ENCODE assay signal across 1 cellular context in the genomic region with DNA sequence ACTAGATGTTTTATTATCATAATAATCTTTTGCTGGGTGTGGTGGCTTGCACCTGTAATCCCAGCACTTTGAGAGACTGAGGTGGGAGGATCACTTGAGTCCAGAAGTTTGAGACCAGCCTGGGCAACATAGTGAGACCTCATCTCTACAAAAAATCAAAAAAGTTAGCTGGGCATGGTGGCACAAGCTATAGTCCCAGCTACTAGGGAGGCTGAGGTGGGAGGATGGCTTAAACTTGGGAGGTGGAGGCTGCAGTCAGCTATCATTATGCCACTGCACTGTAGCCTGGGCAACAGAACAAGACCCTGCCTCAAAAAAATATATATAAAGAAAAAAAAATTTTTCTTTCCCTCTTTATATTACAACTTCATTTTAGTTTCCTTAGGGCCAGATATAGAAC.
TF ChIP-seq lines count a peak whose summit lies in the region.

No MANE protein-coding gene starts in this region.

TF ChIP-seq in HepG2, 621 proteins besides CTCF, POLR2A, EP300 and RAD21:
- peak; percentile 39; the same call in 1 of the 2 replicates for TF ChIP-seq ZNF543 (CRISPR knock-in tag; IDR thresholded peaks at IDR 0.05)
- TF ChIP-seq, protein P1, sequence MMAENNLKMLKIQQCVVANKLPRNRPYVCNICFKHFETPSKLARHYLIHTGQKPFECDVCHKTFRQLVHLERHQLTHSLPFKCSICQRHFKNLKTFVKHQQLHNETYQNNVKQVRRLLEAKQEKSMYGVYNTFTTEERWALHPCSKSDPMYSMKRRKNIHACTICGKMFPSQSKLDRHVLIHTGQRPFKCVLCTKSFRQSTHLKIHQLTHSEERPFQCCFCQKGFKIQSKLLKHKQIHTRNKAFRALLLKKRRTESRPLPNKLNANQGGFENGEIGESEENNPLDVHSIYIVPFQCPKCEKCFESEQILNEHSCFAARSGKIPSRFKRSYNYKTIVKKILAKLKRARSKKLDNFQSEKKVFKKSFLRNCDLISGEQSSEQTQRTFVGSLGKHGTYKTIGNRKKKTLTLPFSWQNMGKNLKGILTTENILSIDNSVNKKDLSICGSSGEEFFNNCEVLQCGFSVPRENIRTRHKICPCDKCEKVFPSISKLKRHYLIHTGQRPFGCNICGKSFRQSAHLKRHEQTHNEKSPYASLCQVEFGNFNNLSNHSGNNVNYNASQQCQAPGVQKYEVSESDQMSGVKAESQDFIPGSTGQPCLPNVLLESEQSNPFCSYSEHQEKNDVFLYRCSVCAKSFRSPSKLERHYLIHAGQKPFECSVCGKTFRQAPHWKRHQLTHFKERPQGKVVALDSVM (CRISPR knock-in tag; IDR thresholded peaks at IDR 0.05): peak; percentile 93
- TF ChIP-seq ZNF766 (CRISPR knock-in tag; IDR thresholded peaks at IDR 0.05; ENCODE audit: borderline replicate concordance): 0 out of 2 replicates have a peak, but pooled peaks have one; percentile 40
- TF ChIP-seq ZFP90 (CRISPR knock-in tag; IDR thresholded peaks at IDR 0.05; ENCODE audit: borderline replicate concordance): 0 out of 2 replicates have a peak, but pooled peaks have one; percentile 56
- TF ChIP-seq RCOR2 (CRISPR knock-in tag; IDR thresholded peaks at IDR 0.05): peak; percentile 13; the same call in 1 of the 2 replicates
